Comparison of ENCODE assay signal across 1 cellular context in genomic region chr15:38564557-38565286, GRCh38.
TF ChIP-seq lines count a peak whose summit lies in the region.

Gene RASGRP1 (minus strand): TSS chr15:38564814. CDS start chr15:38564628, 186 bp downstream.

TF ChIP-seq in HepG2, 621 proteins besides CTCF, POLR2A, EP300 and RAD21 (continued from another document):
- peak; percentile 55; the same call in 1 of the 2 replicates for TF ChIP-seq ZNF687 (CRISPR knock-in tag; IDR thresholded peaks at IDR 0.05)
- TF ChIP-seq RBAK (CRISPR knock-in tag; IDR thresholded peaks at IDR 0.05) = no peak
- TF ChIP-seq RNF2 (conservative IDR thresholded peaks at IDR 0.05; ENCODE audit: low read depth) = 0 out of 2 replicates have a peak, but pooled peaks have one; percentile 36
- no peak for TF ChIP-seq TARDBP (CRISPR knock-in tag; IDR thresholded peaks at IDR 0.05)
- 0 out of 2 replicates have a peak, but pooled peaks have one; percentile 35 for TF ChIP-seq ZNF616 (CRISPR knock-in tag; IDR thresholded peaks at IDR 0.05; ENCODE audit: low read depth)
- peak; percentile 13; the same call in 1 of the 2 replicates for TF ChIP-seq ZNF574 (CRISPR knock-in tag; IDR thresholded peaks at IDR 0.05)
- TF ChIP-seq ZNF160 (CRISPR knock-in tag; IDR thresholded peaks at IDR 0.05) = no peak
- no peak for TF ChIP-seq ATAD3A (CRISPR knock-in tag; IDR thresholded peaks at IDR 0.05)
- peak; percentile 32; the same call in 1 of the 2 replicates for TF ChIP-seq TFDP2 (CRISPR knock-in tag; IDR thresholded peaks at IDR 0.05)
- TF ChIP-seq ZBTB14 (CRISPR knock-in tag; IDR thresholded peaks at IDR 0.05) = peak; percentile 84
- no peak for TF ChIP-seq SKI (IDR thresholded peaks at IDR 0.05; ENCODE audit: partially characterized antibody)
- no peak for TF ChIP-seq ZFP82 (CRISPR knock-in tag; IDR thresholded peaks at IDR 0.05; ENCODE audit: borderline replicate concordance)
- no peak for TF ChIP-seq TAF15 (IDR thresholded peaks at IDR 0.05; ENCODE audit: low read depth, low read length, poor library complexity, severe bottlenecking)
- TF ChIP-seq REL (CRISPR knock-in tag; conservative IDR thresholded peaks at IDR 0.05) = 0 out of 2 replicates have a peak, but pooled peaks have one; percentile 33
- no peak for TF ChIP-seq HDAC1 (CRISPR knock-in tag; IDR thresholded peaks at IDR 0.05)
- TF ChIP-seq ZNF563 (CRISPR knock-in tag; IDR thresholded peaks at IDR 0.05) = peak; percentile 10; the same call in 1 of the 2 replicates
- no peak for TF ChIP-seq ELK4 (CRISPR knock-in tag; IDR thresholded peaks at IDR 0.05; ENCODE audit: borderline replicate concordance)
- TF ChIP-seq, protein P1, sequence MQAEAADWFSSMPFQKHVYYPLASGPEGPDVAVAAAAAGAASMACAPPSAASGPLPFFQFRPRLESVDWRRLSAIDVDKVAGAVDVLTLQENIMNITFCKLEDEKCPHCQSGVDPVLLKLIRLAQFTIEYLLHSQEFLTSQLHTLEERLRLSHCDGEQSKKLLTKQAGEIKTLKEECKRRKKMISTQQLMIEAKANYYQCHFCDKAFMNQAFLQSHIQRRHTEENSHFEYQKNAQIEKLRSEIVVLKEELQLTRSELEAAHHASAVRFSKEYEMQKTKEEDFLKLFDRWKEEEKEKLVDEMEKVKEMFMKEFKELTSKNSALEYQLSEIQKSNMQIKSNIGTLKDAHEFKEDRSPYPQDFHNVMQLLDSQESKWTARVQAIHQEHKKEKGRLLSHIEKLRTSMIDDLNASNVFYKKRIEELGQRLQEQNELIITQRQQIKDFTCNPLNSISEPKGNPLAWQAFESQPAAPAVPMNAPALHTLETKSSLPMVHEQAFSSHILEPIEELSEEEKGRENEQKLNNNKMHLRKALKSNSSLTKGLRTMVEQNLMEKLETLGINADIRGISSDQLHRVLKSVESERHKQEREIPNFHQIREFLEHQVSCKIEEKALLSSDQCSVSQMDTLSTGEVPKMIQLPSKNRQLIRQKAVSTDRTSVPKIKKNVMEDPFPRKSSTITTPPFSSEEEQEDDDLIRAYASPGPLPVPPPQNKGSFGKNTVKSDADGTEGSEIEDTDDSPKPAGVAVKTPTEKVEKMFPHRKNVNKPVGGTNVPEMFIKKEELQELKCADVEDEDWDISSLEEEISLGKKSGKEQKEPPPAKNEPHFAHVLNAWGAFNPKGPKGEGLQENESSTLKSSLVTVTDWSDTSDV (CRISPR knock-in tag; IDR thresholded peaks at IDR 0.05) = 0 out of 2 replicates have a peak, but pooled peaks have one; percentile 43
- 0 out of 2 replicates have a peak, but pooled peaks have one; percentile 20 for TF ChIP-seq ZNF329 (CRISPR knock-in tag; IDR thresholded peaks at IDR 0.05; ENCODE audit: low read depth)
- no peak for TF ChIP-seq HNRNPK (IDR thresholded peaks at IDR 0.05; ENCODE audit: low read depth, low read length, poor library complexity, severe bottlenecking)
- TF ChIP-seq BCLAF1 (IDR thresholded peaks at IDR 0.05) = no peak
- TF ChIP-seq STAG1 (CRISPR knock-in tag; IDR thresholded peaks at IDR 0.05) = peak; percentile 18; the same call in 1 of the 2 replicates
- no peak for TF ChIP-seq SUZ12 (IDR thresholded peaks at IDR 0.05; ENCODE audit: low read depth, low read length)
- TF ChIP-seq ZFY (CRISPR knock-in tag; IDR thresholded peaks at IDR 0.05) = 0 out of 2 replicates have a peak, but pooled peaks have one; percentile 14
- TF ChIP-seq SMC3 (IDR thresholded peaks at IDR 0.05; ENCODE audit: low read length) = no peak
- TF ChIP-seq CHCHD3 (CRISPR knock-in tag; IDR thresholded peaks at IDR 0.05) = no peak
- TF ChIP-seq, protein P2, sequence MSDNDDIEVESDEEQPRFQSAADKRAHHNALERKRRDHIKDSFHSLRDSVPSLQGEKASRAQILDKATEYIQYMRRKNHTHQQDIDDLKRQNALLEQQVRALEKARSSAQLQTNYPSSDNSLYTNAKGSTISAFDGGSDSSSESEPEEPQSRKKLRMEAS (IDR thresholded peaks at IDR 0.05) = peak; percentile 44; the same call in 1 of the 2 replicates
- TF ChIP-seq, protein P3, sequence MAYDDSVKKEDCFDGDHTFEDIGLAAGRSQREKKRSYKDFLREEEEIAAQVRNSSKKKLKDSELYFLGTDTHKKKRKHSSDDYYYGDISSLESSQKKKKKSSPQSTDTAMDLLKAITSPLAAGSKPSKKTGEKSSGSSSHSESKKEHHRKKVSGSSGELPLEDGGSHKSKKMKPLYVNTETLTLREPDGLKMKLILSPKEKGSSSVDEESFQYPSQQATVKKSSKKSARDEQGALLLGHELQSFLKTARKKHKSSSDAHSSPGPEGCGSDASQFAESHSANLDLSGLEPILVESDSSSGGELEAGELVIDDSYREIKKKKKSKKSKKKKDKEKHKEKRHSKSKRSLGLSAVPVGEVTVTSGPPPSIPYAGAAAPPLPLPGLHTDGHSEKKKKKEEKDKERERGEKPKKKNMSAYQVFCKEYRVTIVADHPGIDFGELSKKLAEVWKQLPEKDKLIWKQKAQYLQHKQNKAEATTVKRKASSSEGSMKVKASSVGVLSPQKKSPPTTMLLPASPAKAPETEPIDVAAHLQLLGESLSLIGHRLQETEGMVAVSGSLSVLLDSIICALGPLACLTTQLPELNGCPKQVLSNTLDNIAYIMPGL (CRISPR knock-in tag; IDR thresholded peaks at IDR 0.05; ENCODE audit: borderline replicate concordance in 1 of 2, low read depth in 1 of 2) = no peak
